1 cellular context compared by ENCODE assay signal in the genomic region with DNA sequence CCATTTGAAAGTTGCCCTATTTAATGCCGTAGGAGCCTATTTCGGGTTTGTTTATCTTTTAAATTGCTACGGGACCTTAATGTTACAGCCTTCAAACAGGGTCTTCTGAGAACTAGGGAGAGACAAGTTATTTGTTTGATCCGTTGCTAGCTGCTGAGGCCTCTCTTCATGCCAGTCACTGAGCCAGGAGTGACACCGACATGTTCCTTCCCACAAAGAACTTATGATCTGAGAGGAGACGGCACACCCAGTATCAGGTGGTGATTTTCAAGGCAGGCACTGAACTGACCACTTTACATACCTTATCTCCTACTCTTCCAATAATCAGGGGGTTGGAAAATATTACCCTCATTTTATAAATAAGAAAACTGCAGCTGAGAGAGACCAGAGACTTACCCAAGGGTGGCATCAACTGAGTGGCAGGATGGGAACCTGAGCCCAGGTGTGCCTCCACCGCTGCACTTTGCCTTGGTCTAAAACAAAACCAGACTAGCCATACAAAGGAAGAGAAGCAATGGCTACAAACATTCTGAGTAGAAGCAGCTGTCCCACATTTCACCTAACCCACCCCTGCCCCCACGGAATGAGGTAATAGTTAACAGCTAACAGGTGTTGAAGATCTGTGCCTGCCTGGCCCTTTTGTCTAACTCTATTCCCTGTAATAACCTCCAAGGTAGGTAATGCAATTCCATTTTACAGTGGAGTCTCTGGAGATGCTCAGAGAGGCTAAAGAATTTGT.
TF ChIP-seq lines count a peak whose summit lies in the region.

No MANE protein-coding gene starts in this region.

TF ChIP-seq in HepG2, 621 proteins besides CTCF, POLR2A, EP300 and RAD21:
- TF ChIP-seq, protein P1, sequence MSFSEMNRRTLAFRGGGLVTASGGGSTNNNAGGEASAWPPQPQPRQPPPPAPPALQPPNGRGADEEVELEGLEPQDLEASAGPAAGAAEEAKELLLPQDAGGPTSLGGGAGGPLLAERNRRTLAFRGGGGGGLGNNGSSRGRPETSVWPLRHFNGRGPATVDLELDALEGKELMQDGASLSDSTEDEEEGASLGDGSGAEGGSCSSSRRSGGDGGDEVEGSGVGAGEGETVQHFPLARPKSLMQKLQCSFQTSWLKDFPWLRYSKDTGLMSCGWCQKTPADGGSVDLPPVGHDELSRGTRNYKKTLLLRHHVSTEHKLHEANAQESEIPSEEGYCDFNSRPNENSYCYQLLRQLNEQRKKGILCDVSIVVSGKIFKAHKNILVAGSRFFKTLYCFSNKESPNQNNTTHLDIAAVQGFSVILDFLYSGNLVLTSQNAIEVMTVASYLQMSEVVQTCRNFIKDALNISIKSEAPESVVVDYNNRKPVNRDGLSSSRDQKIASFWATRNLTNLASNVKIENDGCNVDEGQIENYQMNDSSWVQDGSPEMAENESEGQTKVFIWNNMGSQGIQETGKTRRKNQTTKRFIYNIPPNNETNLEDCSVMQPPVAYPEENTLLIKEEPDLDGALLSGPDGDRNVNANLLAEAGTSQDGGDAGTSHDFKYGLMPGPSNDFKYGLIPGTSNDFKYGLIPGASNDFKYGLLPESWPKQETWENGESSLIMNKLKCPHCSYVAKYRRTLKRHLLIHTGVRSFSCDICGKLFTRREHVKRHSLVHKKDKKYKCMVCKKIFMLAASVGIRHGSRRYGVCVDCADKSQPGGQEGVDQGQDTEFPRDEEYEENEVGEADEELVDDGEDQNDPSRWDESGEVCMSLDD (CRISPR knock-in tag; IDR thresholded peaks at IDR 0.05; ENCODE audit: borderline replicate concordance): no peak
- TF ChIP-seq TCF7 (IDR thresholded peaks at IDR 0.05; ENCODE audit: low read depth): no peak
- no peak for TF ChIP-seq KLF11 (CRISPR knock-in tag; IDR thresholded peaks at IDR 0.05)
- TF ChIP-seq, protein P2, sequence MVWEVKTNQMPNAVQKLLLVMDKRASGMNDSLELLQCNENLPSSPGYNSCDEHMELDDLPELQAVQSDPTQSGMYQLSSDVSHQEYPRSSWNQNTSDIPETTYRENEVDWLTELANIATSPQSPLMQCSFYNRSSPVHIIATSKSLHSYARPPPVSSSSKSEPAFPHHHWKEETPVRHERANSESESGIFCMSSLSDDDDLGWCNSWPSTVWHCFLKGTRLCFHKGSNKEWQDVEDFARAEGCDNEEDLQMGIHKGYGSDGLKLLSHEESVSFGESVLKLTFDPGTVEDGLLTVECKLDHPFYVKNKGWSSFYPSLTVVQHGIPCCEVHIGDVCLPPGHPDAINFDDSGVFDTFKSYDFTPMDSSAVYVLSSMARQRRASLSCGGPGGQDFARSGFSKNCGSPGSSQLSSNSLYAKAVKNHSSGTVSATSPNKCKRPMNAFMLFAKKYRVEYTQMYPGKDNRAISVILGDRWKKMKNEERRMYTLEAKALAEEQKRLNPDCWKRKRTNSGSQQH (CRISPR knock-in tag; IDR thresholded peaks at IDR 0.05; ENCODE audit: low read depth): no peak
- TF ChIP-seq, protein P3, sequence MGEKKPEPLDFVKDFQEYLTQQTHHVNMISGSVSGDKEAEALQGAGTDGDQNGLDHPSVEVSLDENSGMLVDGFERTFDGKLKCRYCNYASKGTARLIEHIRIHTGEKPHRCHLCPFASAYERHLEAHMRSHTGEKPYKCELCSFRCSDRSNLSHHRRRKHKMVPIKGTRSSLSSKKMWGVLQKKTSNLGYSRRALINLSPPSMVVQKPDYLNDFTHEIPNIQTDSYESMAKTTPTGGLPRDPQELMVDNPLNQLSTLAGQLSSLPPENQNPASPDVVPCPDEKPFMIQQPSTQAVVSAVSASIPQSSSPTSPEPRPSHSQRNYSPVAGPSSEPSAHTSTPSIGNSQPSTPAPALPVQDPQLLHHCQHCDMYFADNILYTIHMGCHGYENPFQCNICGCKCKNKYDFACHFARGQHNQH (CRISPR knock-in tag; IDR thresholded peaks at IDR 0.05): no peak
- TF ChIP-seq NFE2L2 (IDR thresholded peaks at IDR 0.05; ENCODE audit: low read length): no peak
- TF ChIP-seq, protein P4, sequence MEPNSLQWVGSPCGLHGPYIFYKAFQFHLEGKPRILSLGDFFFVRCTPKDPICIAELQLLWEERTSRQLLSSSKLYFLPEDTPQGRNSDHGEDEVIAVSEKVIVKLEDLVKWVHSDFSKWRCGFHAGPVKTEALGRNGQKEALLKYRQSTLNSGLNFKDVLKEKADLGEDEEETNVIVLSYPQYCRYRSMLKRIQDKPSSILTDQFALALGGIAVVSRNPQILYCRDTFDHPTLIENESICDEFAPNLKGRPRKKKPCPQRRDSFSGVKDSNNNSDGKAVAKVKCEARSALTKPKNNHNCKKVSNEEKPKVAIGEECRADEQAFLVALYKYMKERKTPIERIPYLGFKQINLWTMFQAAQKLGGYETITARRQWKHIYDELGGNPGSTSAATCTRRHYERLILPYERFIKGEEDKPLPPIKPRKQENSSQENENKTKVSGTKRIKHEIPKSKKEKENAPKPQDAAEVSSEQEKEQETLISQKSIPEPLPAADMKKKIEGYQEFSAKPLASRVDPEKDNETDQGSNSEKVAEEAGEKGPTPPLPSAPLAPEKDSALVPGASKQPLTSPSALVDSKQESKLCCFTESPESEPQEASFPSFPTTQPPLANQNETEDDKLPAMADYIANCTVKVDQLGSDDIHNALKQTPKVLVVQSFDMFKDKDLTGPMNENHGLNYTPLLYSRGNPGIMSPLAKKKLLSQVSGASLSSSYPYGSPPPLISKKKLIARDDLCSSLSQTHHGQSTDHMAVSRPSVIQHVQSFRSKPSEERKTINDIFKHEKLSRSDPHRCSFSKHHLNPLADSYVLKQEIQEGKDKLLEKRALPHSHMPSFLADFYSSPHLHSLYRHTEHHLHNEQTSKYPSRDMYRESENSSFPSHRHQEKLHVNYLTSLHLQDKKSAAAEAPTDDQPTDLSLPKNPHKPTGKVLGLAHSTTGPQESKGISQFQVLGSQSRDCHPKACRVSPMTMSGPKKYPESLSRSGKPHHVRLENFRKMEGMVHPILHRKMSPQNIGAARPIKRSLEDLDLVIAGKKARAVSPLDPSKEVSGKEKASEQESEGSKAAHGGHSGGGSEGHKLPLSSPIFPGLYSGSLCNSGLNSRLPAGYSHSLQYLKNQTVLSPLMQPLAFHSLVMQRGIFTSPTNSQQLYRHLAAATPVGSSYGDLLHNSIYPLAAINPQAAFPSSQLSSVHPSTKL (CRISPR knock-in tag; IDR thresholded peaks at IDR 0.05): no peak
- TF ChIP-seq, protein P5, sequence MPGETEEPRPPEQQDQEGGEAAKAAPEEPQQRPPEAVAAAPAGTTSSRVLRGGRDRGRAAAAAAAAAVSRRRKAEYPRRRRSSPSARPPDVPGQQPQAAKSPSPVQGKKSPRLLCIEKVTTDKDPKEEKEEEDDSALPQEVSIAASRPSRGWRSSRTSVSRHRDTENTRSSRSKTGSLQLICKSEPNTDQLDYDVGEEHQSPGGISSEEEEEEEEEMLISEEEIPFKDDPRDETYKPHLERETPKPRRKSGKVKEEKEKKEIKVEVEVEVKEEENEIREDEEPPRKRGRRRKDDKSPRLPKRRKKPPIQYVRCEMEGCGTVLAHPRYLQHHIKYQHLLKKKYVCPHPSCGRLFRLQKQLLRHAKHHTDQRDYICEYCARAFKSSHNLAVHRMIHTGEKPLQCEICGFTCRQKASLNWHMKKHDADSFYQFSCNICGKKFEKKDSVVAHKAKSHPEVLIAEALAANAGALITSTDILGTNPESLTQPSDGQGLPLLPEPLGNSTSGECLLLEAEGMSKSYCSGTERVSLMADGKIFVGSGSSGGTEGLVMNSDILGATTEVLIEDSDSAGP (CRISPR knock-in tag; IDR thresholded peaks at IDR 0.05; ENCODE audit: borderline replicate concordance): no peak
- no peak for TF ChIP-seq TEAD3 (CRISPR knock-in tag; optimal IDR thresholded peaks at IDR 0.05; ENCODE audit: borderline replicate concordance)
- TF ChIP-seq ZNF343 (CRISPR knock-in tag; IDR thresholded peaks at IDR 0.05): no peak
- TF ChIP-seq BHLHE40 (IDR thresholded peaks at IDR 0.05; ENCODE audit: low read length): no peak
- no peak for TF ChIP-seq TAF1 (CRISPR knock-in tag; IDR thresholded peaks at IDR 0.05)
- TF ChIP-seq ZNF207 (IDR thresholded peaks at IDR 0.05; ENCODE audit: borderline replicate concordance): no peak
- no peak for TF ChIP-seq ISX (CRISPR knock-in tag; conservative IDR thresholded peaks at IDR 0.05)
- no peak for TF ChIP-seq PITX1 (CRISPR knock-in tag; IDR thresholded peaks at IDR 0.05)
- no peak for TF ChIP-seq MYNN (CRISPR knock-in tag; IDR thresholded peaks at IDR 0.05; ENCODE audit: low read depth)
- no peak for TF ChIP-seq NR3C1 (CRISPR knock-in tag; IDR thresholded peaks at IDR 0.05)
- no peak for TF ChIP-seq HOXA7 (CRISPR knock-in tag; IDR thresholded peaks at IDR 0.05)
- TF ChIP-seq SP4 (CRISPR knock-in tag; IDR thresholded peaks at IDR 0.05): no peak
